Comparison of ENCODE assay signal across 8 cellular contexts in the genomic region with DNA sequence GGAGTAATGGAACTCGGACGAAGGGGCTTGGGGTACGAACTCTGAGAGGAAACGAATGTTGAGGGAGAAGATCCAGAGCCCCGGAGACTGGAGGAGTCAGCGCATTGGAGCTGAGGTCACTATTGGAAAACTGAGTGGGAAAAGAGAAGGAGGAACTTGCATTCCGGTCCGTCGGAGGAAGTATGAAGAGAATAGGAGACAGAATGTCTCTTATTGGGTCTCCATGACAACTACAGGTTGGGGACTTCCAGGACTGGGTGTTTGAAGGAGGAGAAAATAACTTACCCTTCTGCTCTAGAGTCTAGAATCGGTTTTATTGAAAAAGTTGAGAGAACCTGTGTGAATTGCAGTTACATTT. TPM values are rescaled to one million over a fixed set of nuclear protein-coding genes. Genes with fewer than 3 reads are reported as not detected.
A peak's percentile ranks its signal among the peaks of the same experiment; 100 is the strongest.
DNase-seq lines count a peak whose midpoint lies in the region; ATAC-seq and TF ChIP-seq lines count a peak whose summit lies in the region.

No MANE protein-coding gene starts in this region.

- peaks cover 0 to 18% (median 10%) of the 10 kb centered on the region in 4 donors for H3K36me3 ChIP-seq in liver (ENCODE audit: control insufficient read depth in 4 of 4, insufficient read depth in 3 of 4, low read depth in 1 of 4, low read length in 3 of 4)
- H3K36me3 ChIP-seq in tibial nerve: peaks cover 0 to 35% (median 2%) of the 10 kb centered on the region in 3 donors

- no peak for TF ChIP-seq POLR2A in NB4 (IDR thresholded peaks at IDR 0.05; ENCODE audit: extremely low read depth, insufficient read length)
- TF ChIP-seq POLR2A in tibial nerve (IDR thresholded peaks at IDR 0.05): no peak

- WGBS in liver: under 1% methylated on average over 10 of the region's 10 CpGs
- whole genome bisulfite sequencing in tibial nerve, 2 donors: 1% methylated on average over 10 of the region's 10 CpGs

- H3K4me3 ChIP-seq in NB4 (ENCODE audit: low read depth, low read length) (peak overlapping the region; percentile 94), liver (ENCODE audit: low read depth in 1 of 3, low read length in 3 of 3) (peak overlapping the region; percentile 87 to 99 (median 99)), tibial nerve (peak overlapping the region; percentile 71 to 99 (median 82))

- H3K27ac ChIP-seq in liver (ENCODE audit: low read depth in 1 of 2, low read length in 2 of 2): peak overlapping the region; percentile 91 to 99
- peak overlapping the region; percentile 92 to 98 (median 94) for H3K27ac ChIP-seq in tibial nerve

- peaks cover 4 to 20% (median 12%) of the 10 kb centered on the region in 4 donors for H3K4me1 ChIP-seq in liver (ENCODE audit: control insufficient read depth in 4 of 4, insufficient read depth in 4 of 4, low read length in 3 of 4)
- peaks cover 0 to 29% (median 16%) of the 10 kb centered on the region in 4 donors for H3K4me1 ChIP-seq in tibial nerve

- no peak for TF ChIP-seq EP300 in tibial nerve (IDR thresholded peaks at IDR 0.05)

- TF ChIP-seq CTCF in NB4 (IDR thresholded peaks at IDR 0.05; ENCODE audit: low read depth, low read length): no peak
- TF ChIP-seq CTCF in liver (IDR thresholded peaks at IDR 0.05; ENCODE audit: low read depth, low read length, missing input control): no peak
- TF ChIP-seq CTCF in tibial nerve (IDR thresholded peaks at IDR 0.05): no peak

- TF ChIP-seq RAD21 in liver (IDR thresholded peaks at IDR 0.05): no peak

- peak overlapping the region; percentile 95 to 96 for H3K9ac ChIP-seq in liver (ENCODE audit: low read depth in 1 of 2, low read length in 2 of 2)

- no peak for ATAC-seq in GM18517 (IDR thresholded peaks at IDR 0.05; ENCODE audit: unreplicated experiment)

- no peaks in the 10 kb centered on the region for H3K27me3 ChIP-seq in liver (ENCODE audit: control insufficient read depth in 4 of 4, insufficient read depth in 4 of 4, low read length in 3 of 4)
- H3K27me3 ChIP-seq in tibial nerve: no peaks in the 10 kb centered on the region

- H3K9me3 ChIP-seq in liver (ENCODE audit: control insufficient read depth in 4 of 4, low read length in 3 of 4) (no peaks in the 10 kb centered on the region), tibial nerve (no peaks in the 10 kb centered on the region)

- DNase-seq in NCI-H345 (lab: John Stamatoyannopoulos, UW): peak; percentile 16
- DNase-seq in NCI-H345 treated with DMSO at 0.1 percent for 48 hours (lab: John Stamatoyannopoulos, UW; ENCODE audit: unreplicated experiment): no peak
- DNase-seq in NB4 (ENCODE audit: low read depth): no peak
- DNase-seq in cerebellar cortex (ENCODE audit: low spot score): peak; percentile 8
- no peak for DNase-seq in tibial nerve (ENCODE audit: low spot score in 2 of 2)
- no peak for DNase-seq in stimulated activated CD4-positive, alpha-beta T cell treated with anti-CD3 and anti-CD28 coated beads, Interleukin-1b, Interleukin-23, amount 100 ng/mL, for 48 hours

TF ChIP-seq in liver, 16 proteins besides CTCF, POLR2A, EP300 and RAD21:
- TF ChIP-seq TAF1 (conservative IDR thresholded peaks at IDR 0.05): no peak
- no peak for TF ChIP-seq NR2F2 (IDR thresholded peaks at IDR 0.05)
- TF ChIP-seq HNF4G (IDR thresholded peaks at IDR 0.05): no peak
- TF ChIP-seq, protein P1, sequence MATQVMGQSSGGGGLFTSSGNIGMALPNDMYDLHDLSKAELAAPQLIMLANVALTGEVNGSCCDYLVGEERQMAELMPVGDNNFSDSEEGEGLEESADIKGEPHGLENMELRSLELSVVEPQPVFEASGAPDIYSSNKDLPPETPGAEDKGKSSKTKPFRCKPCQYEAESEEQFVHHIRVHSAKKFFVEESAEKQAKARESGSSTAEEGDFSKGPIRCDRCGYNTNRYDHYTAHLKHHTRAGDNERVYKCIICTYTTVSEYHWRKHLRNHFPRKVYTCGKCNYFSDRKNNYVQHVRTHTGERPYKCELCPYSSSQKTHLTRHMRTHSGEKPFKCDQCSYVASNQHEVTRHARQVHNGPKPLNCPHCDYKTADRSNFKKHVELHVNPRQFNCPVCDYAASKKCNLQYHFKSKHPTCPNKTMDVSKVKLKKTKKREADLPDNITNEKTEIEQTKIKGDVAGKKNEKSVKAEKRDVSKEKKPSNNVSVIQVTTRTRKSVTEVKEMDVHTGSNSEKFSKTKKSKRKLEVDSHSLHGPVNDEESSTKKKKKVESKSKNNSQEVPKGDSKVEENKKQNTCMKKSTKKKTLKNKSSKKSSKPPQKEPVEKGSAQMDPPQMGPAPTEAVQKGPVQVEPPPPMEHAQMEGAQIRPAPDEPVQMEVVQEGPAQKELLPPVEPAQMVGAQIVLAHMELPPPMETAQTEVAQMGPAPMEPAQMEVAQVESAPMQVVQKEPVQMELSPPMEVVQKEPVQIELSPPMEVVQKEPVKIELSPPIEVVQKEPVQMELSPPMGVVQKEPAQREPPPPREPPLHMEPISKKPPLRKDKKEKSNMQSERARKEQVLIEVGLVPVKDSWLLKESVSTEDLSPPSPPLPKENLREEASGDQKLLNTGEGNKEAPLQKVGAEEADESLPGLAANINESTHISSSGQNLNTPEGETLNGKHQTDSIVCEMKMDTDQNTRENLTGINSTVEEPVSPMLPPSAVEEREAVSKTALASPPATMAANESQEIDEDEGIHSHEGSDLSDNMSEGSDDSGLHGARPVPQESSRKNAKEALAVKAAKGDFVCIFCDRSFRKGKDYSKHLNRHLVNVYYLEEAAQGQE (IDR thresholded peaks at IDR 0.05): no peak
- no peak for TF ChIP-seq EGR1 (IDR thresholded peaks at IDR 0.05; ENCODE audit: low read depth in 2 of 2)
- TF ChIP-seq, protein P2, sequence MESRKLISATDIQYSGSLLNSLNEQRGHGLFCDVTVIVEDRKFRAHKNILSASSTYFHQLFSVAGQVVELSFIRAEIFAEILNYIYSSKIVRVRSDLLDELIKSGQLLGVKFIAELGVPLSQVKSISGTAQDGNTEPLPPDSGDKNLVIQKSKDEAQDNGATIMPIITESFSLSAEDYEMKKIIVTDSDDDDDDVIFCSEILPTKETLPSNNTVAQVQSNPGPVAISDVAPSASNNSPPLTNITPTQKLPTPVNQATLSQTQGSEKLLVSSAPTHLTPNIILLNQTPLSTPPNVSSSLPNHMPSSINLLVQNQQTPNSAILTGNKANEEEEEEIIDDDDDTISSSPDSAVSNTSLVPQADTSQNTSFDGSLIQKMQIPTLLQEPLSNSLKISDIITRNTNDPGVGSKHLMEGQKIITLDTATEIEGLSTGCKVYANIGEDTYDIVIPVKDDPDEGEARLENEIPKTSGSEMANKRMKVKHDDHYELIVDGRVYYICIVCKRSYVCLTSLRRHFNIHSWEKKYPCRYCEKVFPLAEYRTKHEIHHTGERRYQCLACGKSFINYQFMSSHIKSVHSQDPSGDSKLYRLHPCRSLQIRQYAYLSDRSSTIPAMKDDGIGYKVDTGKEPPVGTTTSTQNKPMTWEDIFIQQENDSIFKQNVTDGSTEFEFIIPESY (IDR thresholded peaks at IDR 0.05): no peak

RNA-seq across cellular contexts. Expression of a gene that starts 0.5 kb away (rescaled TPM):
- total RNA-seq in liver: 10 to 100 TPM; 17.1 to 35.5 TPM
- polyA plus RNA-seq in liver: 10 to 100 TPM; 15.0 to 40.4 TPM
- total RNA-seq in tibial nerve: 10 to 100 TPM; 20.7 to 37.1 (median 26.4) TPM

Comparison
In these comparisons a context has a peak if more than half of its experiments do, and no peak if none do; other contexts are left out.
1. DNase-seq: peak in NCI-H345 (single experiment) and cerebellar cortex (single experiment); none in NCI-H345 treated with DMSO at 0.1 percent for 48 hours (single experiment), NB4 (single experiment), tibial nerve (0 of 2) and stimulated activated CD4-positive, alpha-beta T cell treated with anti-CD3 and anti-CD28 coated beads, Interleukin-1b, Interleukin-23, amount 100 ng/mL, for 48 hours (single experiment).
2. Peak in every context shown above with its lines, with median percentiles within 50 percentile points of each other: H3K4me3 ChIP-seq.